ENCODE assay signal across 8 cellular contexts in genomic region chr10:102644646-102645387, GRCh38. TPM values are rescaled to one million over a fixed set of nuclear protein-coding genes. Genes with fewer than 3 reads are reported as not detected.
DNase-seq lines count a peak whose midpoint lies in the region; ATAC-seq and TF ChIP-seq lines count a peak whose summit lies in the region.

No MANE protein-coding gene starts in this region.

- ATAC-seq in psoas muscle (peak; percentile 47 to 63 (median 57)), aorta (ENCODE audit: low FRiP score) (peak; percentile 6), GM18907 (IDR thresholded peaks at IDR 0.05; ENCODE audit: unreplicated experiment) (no peak)

- no peaks in the 10 kb centered on the region for H3K9me3 ChIP-seq in right atrium auricular region
- no peaks in the 10 kb centered on the region for H3K9me3 ChIP-seq in psoas muscle
- no peaks in the 10 kb centered on the region for H3K9me3 ChIP-seq in aorta (ENCODE audit: control insufficient read depth, low read length)

- peak overlapping the region; percentile 96 for H3K4me3 ChIP-seq in NB4 (ENCODE audit: low read depth, low read length)
- peak overlapping the region; percentile 88 to 95 for H3K4me3 ChIP-seq in right atrium auricular region
- peak overlapping the region; percentile 94 for H3K4me3 ChIP-seq in psoas muscle
- peak overlapping the region; percentile 88 for H3K4me3 ChIP-seq in aorta (ENCODE audit: low read length in 2 of 2)

- 0 to 1% (median 0%) methylated on average over 56 to 62 of the region's 62 CpGs for WGBS in psoas muscle, 3 donors
- WGBS in aorta, 2 donors = 0 to 1% methylated on average over 59 to 62 of the region's 62 CpGs

- TF ChIP-seq CTCF in NB4 (IDR thresholded peaks at IDR 0.05; ENCODE audit: low read depth, low read length) (peak; percentile 54), right atrium auricular region (IDR thresholded peaks at IDR 0.05) (peak; percentile 37 to 67), psoas muscle (IDR thresholded peaks at IDR 0.05) (peak; percentile 63)

- TF ChIP-seq POLR2A in GM10847 (IDR thresholded peaks at IDR 0.05; ENCODE audit: extremely low read depth, insufficient read length) (peak; percentile 19), NB4 (IDR thresholded peaks at IDR 0.05; ENCODE audit: extremely low read depth, insufficient read length) (peak; percentile 65)

- H3K27me3 ChIP-seq in right atrium auricular region = no peaks in the 10 kb centered on the region
- no peaks in the 10 kb centered on the region for H3K27me3 ChIP-seq in psoas muscle (ENCODE audit: insufficient read depth in 3 of 3, low read length in 2 of 3)
- H3K27me3 ChIP-seq in aorta (ENCODE audit: control insufficient read depth in 1 of 2, insufficient read depth in 2 of 2, low read length in 1 of 2) = no peaks in the 10 kb centered on the region

- peak overlapping the region; percentile 98 to 100 for H3K27ac ChIP-seq in right atrium auricular region
- peak overlapping the region; percentile 99 for H3K27ac ChIP-seq in psoas muscle
- peak overlapping the region; percentile 89 to 95 for H3K27ac ChIP-seq in aorta (ENCODE audit: low read depth in 1 of 2, low read length in 2 of 2)

- DNase-seq in NB4 (ENCODE audit: low read depth) (peak; percentile 90), T follicular helper cell (ENCODE audit: low read depth) (peak; percentile 75), amygdala (lab: John Stamatoyannopoulos, UW) (peak in 49 of 56 donors; percentile 21 to 85 (median 71)), right atrium auricular region (ENCODE audit: low spot score) (peak; percentile 83), psoas muscle (peak; percentile 87 to 95), aorta (peak; percentile 89 to 93)

- intact Hi-C loops in psoas muscle (cut with DNase I) (loop anchor here (5.0 to 10.0 kb wide), 3 partner anchors 43 to 828 kb away; partner anchors contain the start of gene OGA (in 1 of the 2)), aorta (cut with DNase I) (loop anchor here (5.0 kb wide), 2 partner anchors 48 to 67 kb away; partner anchors contain the start of genes ARL3 (in 2 of the 2) and SFXN2 (in 2 of the 2))

- H3K36me3 ChIP-seq in right atrium auricular region (no peaks in the 10 kb centered on the region), psoas muscle (ENCODE audit: insufficient read depth in 1 of 2, low read depth in 1 of 2) (peaks cover 0 to 13% of the 10 kb centered on the region in 2 donors), aorta (ENCODE audit: control insufficient read depth in 1 of 2, insufficient read depth in 2 of 2, low read length in 1 of 2) (no peaks in the 10 kb centered on the region)

- H3K4me1 ChIP-seq in right atrium auricular region (peaks cover 0 to 46% of the 10 kb centered on the region in 2 donors), psoas muscle (peaks cover 42% of the 10 kb centered on the region), aorta (ENCODE audit: control insufficient read depth in 1 of 2, insufficient read depth in 2 of 2, low read length in 2 of 2) (no peaks in the 10 kb centered on the region)

RNA-seq across cellular contexts. Expression of gene TRIM8, which starts 0.5 kb away (rescaled TPM):
- 100 to 1,000 TPM; 106 to 125 TPM for total RNA-seq in right atrium auricular region
- total RNA-seq in psoas muscle = 100 to 1,000 TPM in 3 of 4 donors, 10 to 100 TPM in 1; 97.2 to 166 (median 111) TPM
- 10 to 100 TPM; 57.6 to 72.4 (median 72.3) TPM for polyA plus RNA-seq in psoas muscle
- 100 to 1,000 TPM; 126 to 189 TPM for total RNA-seq in aorta
- polyA plus RNA-seq in aorta = 10 to 100 TPM; 40.6 to 72.4 TPM
